ENCODE assay signal across 1 cellular context in the genomic region with DNA sequence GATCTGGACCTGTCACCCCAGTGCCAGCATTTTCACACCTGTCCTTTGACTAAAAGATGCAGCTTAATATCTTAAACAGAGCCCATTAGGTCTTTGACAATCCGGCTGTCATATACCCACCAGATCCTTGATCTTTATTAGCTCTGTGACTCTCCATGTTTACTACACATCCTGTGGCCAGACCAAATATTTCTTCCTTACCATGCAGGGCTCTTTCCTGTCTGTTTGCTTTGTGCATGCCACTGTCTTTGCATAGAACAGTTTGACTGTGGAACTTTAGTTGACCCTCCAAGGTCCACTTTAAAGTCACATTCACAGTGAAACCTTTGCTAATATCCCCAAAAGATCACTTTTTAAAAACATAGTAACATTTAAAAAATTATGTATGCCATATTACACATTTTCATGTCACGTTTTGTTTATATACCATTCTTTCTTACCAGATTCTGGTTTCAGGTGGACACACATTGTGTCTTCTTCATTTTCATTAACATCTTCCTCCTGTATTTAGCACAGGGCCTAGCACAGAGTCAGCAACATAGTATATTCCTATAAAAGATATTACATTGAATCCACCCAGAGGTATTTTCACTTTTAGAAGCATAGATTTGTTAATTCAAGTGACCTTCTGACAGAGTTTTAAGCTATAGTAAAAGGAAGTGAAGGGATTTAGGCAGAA.
A peak's percentile ranks its signal among the peaks of the same experiment; 100 is the strongest.
TF ChIP-seq lines count a peak whose summit lies in the region.

No MANE protein-coding gene starts in this region.

TF ChIP-seq in HepG2, 621 proteins besides CTCF, POLR2A, EP300 and RAD21 (continued from another document and continues in another):
- no peak for TF ChIP-seq NRL (CRISPR knock-in tag; IDR thresholded peaks at IDR 0.05; ENCODE audit: borderline replicate concordance)
- TF ChIP-seq KAT8 (CRISPR knock-in tag; IDR thresholded peaks at IDR 0.05), result peak; percentile 47; the same call in 1 of the 2 replicates
- TF ChIP-seq BORCS8-MEF2B (CRISPR knock-in tag; IDR thresholded peaks at IDR 0.05), result no peak
- TF ChIP-seq, protein P1, sequence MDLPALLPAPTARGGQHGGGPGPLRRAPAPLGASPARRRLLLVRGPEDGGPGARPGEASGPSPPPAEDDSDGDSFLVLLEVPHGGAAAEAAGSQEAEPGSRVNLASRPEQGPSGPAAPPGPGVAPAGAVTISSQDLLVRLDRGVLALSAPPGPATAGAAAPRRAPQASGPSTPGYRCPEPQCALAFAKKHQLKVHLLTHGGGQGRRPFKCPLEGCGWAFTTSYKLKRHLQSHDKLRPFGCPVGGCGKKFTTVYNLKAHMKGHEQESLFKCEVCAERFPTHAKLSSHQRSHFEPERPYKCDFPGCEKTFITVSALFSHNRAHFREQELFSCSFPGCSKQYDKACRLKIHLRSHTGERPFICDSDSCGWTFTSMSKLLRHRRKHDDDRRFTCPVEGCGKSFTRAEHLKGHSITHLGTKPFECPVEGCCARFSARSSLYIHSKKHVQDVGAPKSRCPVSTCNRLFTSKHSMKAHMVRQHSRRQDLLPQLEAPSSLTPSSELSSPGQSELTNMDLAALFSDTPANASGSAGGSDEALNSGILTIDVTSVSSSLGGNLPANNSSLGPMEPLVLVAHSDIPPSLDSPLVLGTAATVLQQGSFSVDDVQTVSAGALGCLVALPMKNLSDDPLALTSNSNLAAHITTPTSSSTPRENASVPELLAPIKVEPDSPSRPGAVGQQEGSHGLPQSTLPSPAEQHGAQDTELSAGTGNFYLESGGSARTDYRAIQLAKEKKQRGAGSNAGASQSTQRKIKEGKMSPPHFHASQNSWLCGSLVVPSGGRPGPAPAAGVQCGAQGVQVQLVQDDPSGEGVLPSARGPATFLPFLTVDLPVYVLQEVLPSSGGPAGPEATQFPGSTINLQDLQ (CRISPR knock-in tag; IDR thresholded peaks at IDR 0.05), result no peak
- TF ChIP-seq ZNF678 (CRISPR knock-in tag; IDR thresholded peaks at IDR 0.05), result no peak
- TF ChIP-seq FOXP1 (IDR thresholded peaks at IDR 0.05), result no peak; the same call in 1 of the 2 replicates
- TF ChIP-seq FOXP1 (CRISPR knock-in tag; IDR thresholded peaks at IDR 0.05), result peak; percentile 89
- TF ChIP-seq RBM22 (optimal IDR thresholded peaks at IDR 0.05; ENCODE audit: low read length), result no peak
- 0 out of 2 replicates have a peak, but pooled peaks have one; percentile 5 for TF ChIP-seq GFI1 (CRISPR knock-in tag; IDR thresholded peaks at IDR 0.05; ENCODE audit: borderline replicate concordance)
- TF ChIP-seq ZIK1 (CRISPR knock-in tag; IDR thresholded peaks at IDR 0.05; ENCODE audit: borderline replicate concordance, low read depth), result no peak
- TF ChIP-seq MED1 (CRISPR knock-in tag; IDR thresholded peaks at IDR 0.05), result peak; percentile 79
- TF ChIP-seq, protein P2, sequence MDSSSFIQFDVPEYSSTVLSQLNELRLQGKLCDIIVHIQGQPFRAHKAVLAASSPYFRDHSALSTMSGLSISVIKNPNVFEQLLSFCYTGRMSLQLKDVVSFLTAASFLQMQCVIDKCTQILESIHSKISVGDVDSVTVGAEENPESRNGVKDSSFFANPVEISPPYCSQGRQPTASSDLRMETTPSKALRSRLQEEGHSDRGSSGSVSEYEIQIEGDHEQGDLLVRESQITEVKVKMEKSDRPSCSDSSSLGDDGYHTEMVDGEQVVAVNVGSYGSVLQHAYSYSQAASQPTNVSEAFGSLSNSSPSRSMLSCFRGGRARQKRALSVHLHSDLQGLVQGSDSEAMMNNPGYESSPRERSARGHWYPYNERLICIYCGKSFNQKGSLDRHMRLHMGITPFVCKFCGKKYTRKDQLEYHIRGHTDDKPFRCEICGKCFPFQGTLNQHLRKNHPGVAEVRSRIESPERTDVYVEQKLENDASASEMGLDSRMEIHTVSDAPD (CRISPR knock-in tag; IDR thresholded peaks at IDR 0.05), result no peak
- peak; percentile 67; the same call in 1 of the 2 replicates for TF ChIP-seq CEBPG (CRISPR knock-in tag; IDR thresholded peaks at IDR 0.05)
- TF ChIP-seq, protein P3, sequence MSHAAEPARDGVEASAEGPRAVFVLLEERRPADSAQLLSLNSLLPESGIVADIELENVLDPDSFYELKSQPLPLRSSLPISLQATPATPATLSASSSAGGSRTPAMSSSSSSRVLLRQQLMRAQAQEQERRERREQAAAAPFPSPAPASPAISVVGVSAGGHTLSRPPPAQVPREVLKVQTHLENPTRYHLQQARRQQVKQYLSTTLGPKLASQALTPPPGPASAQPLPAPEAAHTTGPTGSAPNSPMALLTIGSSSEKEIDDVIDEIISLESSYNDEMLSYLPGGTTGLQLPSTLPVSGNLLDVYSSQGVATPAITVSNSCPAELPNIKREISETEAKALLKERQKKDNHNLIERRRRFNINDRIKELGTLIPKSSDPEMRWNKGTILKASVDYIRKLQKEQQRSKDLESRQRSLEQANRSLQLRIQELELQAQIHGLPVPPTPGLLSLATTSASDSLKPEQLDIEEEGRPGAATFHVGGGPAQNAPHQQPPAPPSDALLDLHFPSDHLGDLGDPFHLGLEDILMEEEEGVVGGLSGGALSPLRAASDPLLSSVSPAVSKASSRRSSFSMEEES (CRISPR knock-in tag; IDR thresholded peaks at IDR 0.05), result no peak
- TF ChIP-seq CBX1 (IDR thresholded peaks at IDR 0.05; ENCODE audit: low read depth), result no peak
- no peak for TF ChIP-seq ZNF660 (CRISPR knock-in tag; IDR thresholded peaks at IDR 0.05; ENCODE audit: borderline replicate concordance, low read depth)
- TF ChIP-seq ELF3 (CRISPR knock-in tag; IDR thresholded peaks at IDR 0.05), result peak; percentile 87
- peak; percentile 74 for TF ChIP-seq PITX1 (CRISPR knock-in tag; IDR thresholded peaks at IDR 0.05)
- TF ChIP-seq ZNF205 (CRISPR knock-in tag; IDR thresholded peaks at IDR 0.05), result peak; percentile 73; the same call in 1 of the 2 replicates
- TF ChIP-seq TEAD3 (CRISPR knock-in tag; optimal IDR thresholded peaks at IDR 0.05; ENCODE audit: borderline replicate concordance), result peak; percentile 98
- TF ChIP-seq CHD2 (IDR thresholded peaks at IDR 0.05; ENCODE audit: low read depth, low read length), result no peak
- TF ChIP-seq SOX5 (CRISPR knock-in tag; IDR thresholded peaks at IDR 0.05; ENCODE audit: borderline replicate concordance), result peak; percentile 85
- no peak for TF ChIP-seq TMF1 (CRISPR knock-in tag; IDR thresholded peaks at IDR 0.05; ENCODE audit: low read depth)
- peak; percentile 87; the same call in 1 of the 2 replicates for TF ChIP-seq FOXK1 (CRISPR knock-in tag; IDR thresholded peaks at IDR 0.05; ENCODE audit: borderline replicate concordance, low read depth)
- peak; percentile 74 for TF ChIP-seq NR2F6 (IDR thresholded peaks at IDR 0.05)
- peak; percentile 85 for TF ChIP-seq NR2F6 (CRISPR knock-in tag; IDR thresholded peaks at IDR 0.05)
- TF ChIP-seq, protein P4, sequence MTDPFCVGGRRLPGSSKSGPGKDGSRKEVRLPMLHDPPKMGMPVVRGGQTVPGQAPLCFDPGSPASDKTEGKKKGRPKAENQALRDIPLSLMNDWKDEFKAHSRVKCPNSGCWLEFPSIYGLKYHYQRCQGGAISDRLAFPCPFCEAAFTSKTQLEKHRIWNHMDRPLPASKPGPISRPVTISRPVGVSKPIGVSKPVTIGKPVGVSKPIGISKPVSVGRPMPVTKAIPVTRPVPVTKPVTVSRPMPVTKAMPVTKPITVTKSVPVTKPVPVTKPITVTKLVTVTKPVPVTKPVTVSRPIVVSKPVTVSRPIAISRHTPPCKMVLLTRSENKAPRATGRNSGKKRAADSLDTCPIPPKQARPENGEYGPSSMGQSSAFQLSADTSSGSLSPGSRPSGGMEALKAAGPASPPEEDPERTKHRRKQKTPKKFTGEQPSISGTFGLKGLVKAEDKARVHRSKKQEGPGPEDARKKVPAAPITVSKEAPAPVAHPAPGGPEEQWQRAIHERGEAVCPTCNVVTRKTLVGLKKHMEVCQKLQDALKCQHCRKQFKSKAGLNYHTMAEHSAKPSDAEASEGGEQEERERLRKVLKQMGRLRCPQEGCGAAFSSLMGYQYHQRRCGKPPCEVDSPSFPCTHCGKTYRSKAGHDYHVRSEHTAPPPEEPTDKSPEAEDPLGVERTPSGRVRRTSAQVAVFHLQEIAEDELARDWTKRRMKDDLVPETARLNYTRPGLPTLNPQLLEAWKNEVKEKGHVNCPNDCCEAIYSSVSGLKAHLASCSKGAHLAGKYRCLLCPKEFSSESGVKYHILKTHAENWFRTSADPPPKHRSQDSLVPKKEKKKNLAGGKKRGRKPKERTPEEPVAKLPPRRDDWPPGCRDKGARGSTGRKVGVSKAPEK (CRISPR knock-in tag; IDR thresholded peaks at IDR 0.05; ENCODE audit: borderline replicate concordance), result no peak
- TF ChIP-seq, protein P5, sequence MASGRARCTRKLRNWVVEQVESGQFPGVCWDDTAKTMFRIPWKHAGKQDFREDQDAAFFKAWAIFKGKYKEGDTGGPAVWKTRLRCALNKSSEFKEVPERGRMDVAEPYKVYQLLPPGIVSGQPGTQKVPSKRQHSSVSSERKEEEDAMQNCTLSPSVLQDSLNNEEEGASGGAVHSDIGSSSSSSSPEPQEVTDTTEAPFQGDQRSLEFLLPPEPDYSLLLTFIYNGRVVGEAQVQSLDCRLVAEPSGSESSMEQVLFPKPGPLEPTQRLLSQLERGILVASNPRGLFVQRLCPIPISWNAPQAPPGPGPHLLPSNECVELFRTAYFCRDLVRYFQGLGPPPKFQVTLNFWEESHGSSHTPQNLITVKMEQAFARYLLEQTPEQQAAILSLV (CRISPR knock-in tag; IDR thresholded peaks at IDR 0.05; ENCODE audit: borderline replicate concordance), result no peak
- no peak for TF ChIP-seq BRCA1 (CRISPR knock-in tag; IDR thresholded peaks at IDR 0.05)
- TF ChIP-seq, protein P6, sequence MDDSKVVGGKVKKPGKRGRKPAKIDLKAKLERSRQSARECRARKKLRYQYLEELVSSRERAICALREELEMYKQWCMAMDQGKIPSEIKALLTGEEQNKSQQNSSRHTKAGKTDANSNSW (CRISPR knock-in tag; IDR thresholded peaks at IDR 0.05; ENCODE audit: borderline replicate concordance), result no peak
- peak; percentile 85 for TF ChIP-seq HMG20A (CRISPR knock-in tag; IDR thresholded peaks at IDR 0.05; ENCODE audit: borderline replicate concordance)
- peak; percentile 92 for TF ChIP-seq FOXO1 (CRISPR knock-in tag; IDR thresholded peaks at IDR 0.05)
- peak; percentile 46; the same call in 1 of the 2 replicates for TF ChIP-seq HHEX (CRISPR knock-in tag; IDR thresholded peaks at IDR 0.05)
- no peak; the same call in 1 of the 2 replicates for TF ChIP-seq AHR (CRISPR knock-in tag; IDR thresholded peaks at IDR 0.05)
- TF ChIP-seq, protein P7, sequence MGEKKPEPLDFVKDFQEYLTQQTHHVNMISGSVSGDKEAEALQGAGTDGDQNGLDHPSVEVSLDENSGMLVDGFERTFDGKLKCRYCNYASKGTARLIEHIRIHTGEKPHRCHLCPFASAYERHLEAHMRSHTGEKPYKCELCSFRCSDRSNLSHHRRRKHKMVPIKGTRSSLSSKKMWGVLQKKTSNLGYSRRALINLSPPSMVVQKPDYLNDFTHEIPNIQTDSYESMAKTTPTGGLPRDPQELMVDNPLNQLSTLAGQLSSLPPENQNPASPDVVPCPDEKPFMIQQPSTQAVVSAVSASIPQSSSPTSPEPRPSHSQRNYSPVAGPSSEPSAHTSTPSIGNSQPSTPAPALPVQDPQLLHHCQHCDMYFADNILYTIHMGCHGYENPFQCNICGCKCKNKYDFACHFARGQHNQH (CRISPR knock-in tag; IDR thresholded peaks at IDR 0.05), result peak; percentile 71; the same call in 1 of the 2 replicates
- TF ChIP-seq, protein P8, sequence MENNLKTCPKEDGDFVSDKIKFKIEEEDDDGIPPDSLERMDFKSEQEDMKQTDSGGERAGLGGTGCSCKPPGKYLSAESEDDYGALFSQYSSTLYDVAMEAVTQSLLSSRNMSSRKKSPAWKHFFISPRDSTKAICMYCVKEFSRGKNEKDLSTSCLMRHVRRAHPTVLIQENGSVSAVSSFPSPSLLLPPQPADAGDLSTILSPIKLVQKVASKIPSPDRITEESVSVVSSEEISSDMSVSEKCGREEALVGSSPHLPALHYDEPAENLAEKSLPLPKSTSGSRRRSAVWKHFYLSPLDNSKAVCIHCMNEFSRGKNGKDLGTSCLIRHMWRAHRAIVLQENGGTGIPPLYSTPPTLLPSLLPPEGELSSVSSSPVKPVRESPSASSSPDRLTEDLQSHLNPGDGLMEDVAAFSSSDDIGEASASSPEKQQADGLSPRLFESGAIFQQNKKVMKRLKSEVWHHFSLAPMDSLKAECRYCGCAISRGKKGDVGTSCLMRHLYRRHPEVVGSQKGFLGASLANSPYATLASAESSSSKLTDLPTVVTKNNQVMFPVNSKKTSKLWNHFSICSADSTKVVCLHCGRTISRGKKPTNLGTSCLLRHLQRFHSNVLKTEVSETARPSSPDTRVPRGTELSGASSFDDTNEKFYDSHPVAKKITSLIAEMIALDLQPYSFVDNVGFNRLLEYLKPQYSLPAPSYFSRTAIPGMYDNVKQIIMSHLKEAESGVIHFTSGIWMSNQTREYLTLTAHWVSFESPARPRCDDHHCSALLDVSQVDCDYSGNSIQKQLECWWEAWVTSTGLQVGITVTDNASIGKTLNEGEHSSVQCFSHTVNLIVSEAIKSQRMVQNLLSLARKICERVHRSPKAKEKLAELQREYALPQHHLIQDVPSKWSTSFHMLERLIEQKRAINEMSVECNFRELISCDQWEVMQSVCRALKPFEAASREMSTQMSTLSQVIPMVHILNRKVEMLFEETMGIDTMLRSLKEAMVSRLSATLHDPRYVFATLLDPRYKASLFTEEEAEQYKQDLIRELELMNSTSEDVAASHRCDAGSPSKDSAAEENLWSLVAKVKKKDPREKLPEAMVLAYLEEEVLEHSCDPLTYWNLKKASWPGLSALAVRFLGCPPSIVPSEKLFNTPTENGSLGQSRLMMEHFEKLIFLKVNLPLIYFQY (CRISPR knock-in tag; IDR thresholded peaks at IDR 0.05; ENCODE audit: borderline replicate concordance), result no peak
- peak; percentile 85; the same call in 1 of the 2 replicates for TF ChIP-seq ZBTB20 (CRISPR knock-in tag; IDR thresholded peaks at IDR 0.05; ENCODE audit: borderline replicate concordance, low read depth)
- TF ChIP-seq GPN1 (CRISPR knock-in tag; IDR thresholded peaks at IDR 0.05; ENCODE audit: borderline replicate concordance), result no peak
- TF ChIP-seq ARNT (IDR thresholded peaks at IDR 0.05), result no peak
- TF ChIP-seq, protein P9, sequence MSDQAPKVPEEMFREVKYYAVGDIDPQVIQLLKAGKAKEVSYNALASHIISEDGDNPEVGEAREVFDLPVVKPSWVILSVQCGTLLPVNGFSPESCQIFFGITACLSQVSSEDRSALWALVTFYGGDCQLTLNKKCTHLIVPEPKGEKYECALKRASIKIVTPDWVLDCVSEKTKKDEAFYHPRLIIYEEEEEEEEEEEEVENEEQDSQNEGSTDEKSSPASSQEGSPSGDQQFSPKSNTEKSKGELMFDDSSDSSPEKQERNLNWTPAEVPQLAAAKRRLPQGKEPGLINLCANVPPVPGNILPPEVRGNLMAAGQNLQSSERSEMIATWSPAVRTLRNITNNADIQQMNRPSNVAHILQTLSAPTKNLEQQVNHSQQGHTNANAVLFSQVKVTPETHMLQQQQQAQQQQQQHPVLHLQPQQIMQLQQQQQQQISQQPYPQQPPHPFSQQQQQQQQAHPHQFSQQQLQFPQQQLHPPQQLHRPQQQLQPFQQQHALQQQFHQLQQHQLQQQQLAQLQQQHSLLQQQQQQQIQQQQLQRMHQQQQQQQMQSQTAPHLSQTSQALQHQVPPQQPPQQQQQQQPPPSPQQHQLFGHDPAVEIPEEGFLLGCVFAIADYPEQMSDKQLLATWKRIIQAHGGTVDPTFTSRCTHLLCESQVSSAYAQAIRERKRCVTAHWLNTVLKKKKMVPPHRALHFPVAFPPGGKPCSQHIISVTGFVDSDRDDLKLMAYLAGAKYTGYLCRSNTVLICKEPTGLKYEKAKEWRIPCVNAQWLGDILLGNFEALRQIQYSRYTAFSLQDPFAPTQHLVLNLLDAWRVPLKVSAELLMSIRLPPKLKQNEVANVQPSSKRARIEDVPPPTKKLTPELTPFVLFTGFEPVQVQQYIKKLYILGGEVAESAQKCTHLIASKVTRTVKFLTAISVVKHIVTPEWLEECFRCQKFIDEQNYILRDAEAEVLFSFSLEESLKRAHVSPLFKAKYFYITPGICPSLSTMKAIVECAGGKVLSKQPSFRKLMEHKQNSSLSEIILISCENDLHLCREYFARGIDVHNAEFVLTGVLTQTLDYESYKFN (CRISPR knock-in tag; conservative IDR thresholded peaks at IDR 0.05), result peak; percentile 97
- TF ChIP-seq FOSL2 (CRISPR knock-in tag; IDR thresholded peaks at IDR 0.05), result peak; percentile 78
